4 cellular contexts compared by ENCODE assay signal in the genomic region with DNA sequence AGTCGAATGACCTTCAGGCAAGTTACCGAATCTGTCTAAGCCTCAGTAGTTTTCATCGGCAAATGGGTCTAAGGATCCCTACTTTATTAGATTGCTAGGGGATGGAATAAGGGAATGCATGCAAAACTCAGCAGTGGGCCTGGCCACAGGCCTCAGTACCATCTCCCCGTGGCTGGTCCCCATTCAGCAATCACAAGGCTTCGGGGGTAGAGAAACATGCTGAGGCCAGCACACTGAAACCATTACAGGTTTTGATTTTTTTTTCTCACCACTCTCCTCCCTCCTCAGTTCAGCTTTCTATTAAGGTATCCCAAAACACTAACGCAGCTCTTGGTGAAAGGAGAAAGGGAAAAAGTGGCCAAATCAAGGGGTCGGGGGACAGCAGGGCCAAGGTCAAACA. TPM values are rescaled to one million over a fixed set of nuclear protein-coding genes. Genes with fewer than 3 reads are reported as not detected.
"Had no signal": no experiment of that assay in that cellular context is flagged by ENCODE, and none has a peak within 500 bp of the region (broad histone marks: within the 10 kb centered on the region; RNA-seq: fewer than 3 reads in every experiment).

No MANE protein-coding gene starts in this region.

- DNase-seq: GDM1, GF-D8 had no signal

- H3K4me3 ChIP-seq: GM12878 had no signal

- ATAC-seq: GM12878 had no signal

RNA-seq across cellular contexts. Expression of gene KIRREL3, which starts 11.9 kb away (rescaled TPM):
- total RNA-seq: G401 had no signal
- polyA plus RNA-seq: GM12878 had no signal
